ENCODE assay signal across 1 cellular context in genomic region chr15:60605879-60606304, GRCh38.
A peak's percentile ranks its signal among the peaks of the same experiment; 100 is the strongest.
TF ChIP-seq lines count a peak whose summit lies in the region.

No MANE protein-coding gene starts in this region.

TF ChIP-seq in SK-N-SH treated with all-trans-retinoic acid at 6 μM for 48 hours, 23 proteins besides CTCF, POLR2A, EP300 and RAD21 (continued from another document):
- no peak for TF ChIP-seq ARNTL (CRISPR knock-in tag; IDR thresholded peaks at IDR 0.05; ENCODE audit: borderline replicate concordance, low read depth)
- peak; percentile 77; the same call in 1 of the 2 replicates for TF ChIP-seq SNAI2 (CRISPR knock-in tag; IDR thresholded peaks at IDR 0.05)
- TF ChIP-seq ZFP3 (CRISPR knock-in tag; IDR thresholded peaks at IDR 0.05) = peak; percentile 80
- peak; percentile 77 for TF ChIP-seq CSRNP3 (CRISPR knock-in tag; IDR thresholded peaks at IDR 0.05)
- TF ChIP-seq ZFP30 (CRISPR knock-in tag; IDR thresholded peaks at IDR 0.05) = no peak
